In the genomic region with DNA sequence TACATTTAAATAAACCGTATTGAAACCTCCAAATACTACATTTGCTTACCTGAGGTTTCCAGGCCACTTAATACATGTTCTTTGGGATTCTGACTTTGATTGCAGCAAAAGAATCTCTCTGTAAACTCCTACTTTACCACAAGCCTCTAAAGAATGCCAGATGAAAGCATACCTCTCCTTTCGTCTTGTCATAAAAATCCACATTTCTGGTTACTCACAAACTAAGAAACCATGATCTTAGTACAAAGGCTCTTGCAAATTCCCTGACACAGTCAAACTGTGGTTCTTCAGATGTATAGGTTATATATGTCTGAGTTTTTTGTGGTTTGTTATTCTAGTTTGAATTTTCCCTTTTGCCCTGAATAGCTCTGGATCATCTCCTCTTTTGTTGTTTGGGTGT, we compare ENCODE assay signal across 14 cellular contexts.
DNase-seq lines count a peak whose midpoint lies in the region; ATAC-seq, FAIRE-seq and TF ChIP-seq lines count a peak whose summit lies in the region.
"Had no signal": no experiment of that assay in that cellular context is flagged by ENCODE, and none has a peak within 500 bp of the region (broad histone marks: within the 10 kb centered on the region; RNA-seq: fewer than 3 reads in every experiment).

No MANE protein-coding gene starts in this region.

- POLR2A ChIA-PET in BJ (lab: Charles Lee): no interaction called here

- no TSS peak for BruUV-seq in mammary epithelial cell (replicated peaks; lab: Mats Ljungman, UMichigan)

- H2AFZ ChIP-seq in mammary epithelial cell (ENCODE audit: low read depth, low read length) (no peak overlapping the region), mesenchymal stem cell (ENCODE audit: low read depth, low read length) (no peak overlapping the region)

- ATAC-seq in GM18520 (IDR thresholded peaks at IDR 0.05; ENCODE audit: unreplicated experiment): no peak

- H4K91ac ChIP-seq in mesenchymal stem cell (ENCODE audit: low read length): no peak overlapping the region

- CTCF ChIA-PET in BJ (lab: Yijun Ruan, JAX): interaction anchor here (1.0 kb wide), 1 partner anchor 60 kb away, joined by 4 read pairs; no protein-coding TSS in a partner anchor
- CTCF ChIA-PET in mammary epithelial cell (lab: Charles Lee; ENCODE audit: low non-redundant PET): interaction anchor here (0.9 kb wide), 1 partner anchor 51 kb away, joined by 6 read pairs; no protein-coding TSS in a partner anchor

- no peak overlapping the region for H2BK12ac ChIP-seq in mesenchymal stem cell (ENCODE audit: low read length in 2 of 2)

- H3K4me2 ChIP-seq in mammary epithelial cell (ENCODE audit: insufficient read depth, low read depth, low read length) (peak overlapping the region; percentile 64), mesenchymal stem cell (ENCODE audit: low read length, poor library complexity, severe bottlenecking) (no peak overlapping the region)

- no peaks in the 10 kb centered on the region for H3K79me2 ChIP-seq in mammary epithelial cell (ENCODE audit: insufficient read depth, low read length)

- TF ChIP-seq CTCF in BJ (IDR thresholded peaks at IDR 0.05; ENCODE audit: insufficient read depth, low read depth, low read length) (no peak), mammary epithelial cell (conservative IDR thresholded peaks at IDR 0.05 in 1 of 2, IDR thresholded peaks at IDR 0.05 in 1 of 2; ENCODE audit: extremely low read depth in 1 of 2, insufficient read depth in 1 of 2, low read depth in 1 of 2, low read length in 2 of 2) (no peak), adrenal gland (IDR thresholded peaks at IDR 0.05) (no peak)

- 0% methylated on average over 2 of the region's 2 CpGs for WGBS in mammary epithelial cell (ENCODE audit: low coverage, missing lambda C conversion rate)
- WGBS in mesenchymal stem cell: 39% methylated on average over 2 of the region's 2 CpGs
- 62 to 79% (median 71%) methylated on average over 2 of the region's 2 CpGs for WGBS in adrenal gland, 4 donors

- no peak overlapping the region for H4K8ac ChIP-seq in mesenchymal stem cell (ENCODE audit: low read length)

- H3K9ac ChIP-seq in mammary epithelial cell (ENCODE audit: insufficient read depth, low read length) (no peak overlapping the region), mesenchymal stem cell (ENCODE audit: low read length) (no peak overlapping the region)

- no peak overlapping the region for H2BK5ac ChIP-seq in mesenchymal stem cell (ENCODE audit: low read depth, low read length, poor library complexity, severe bottlenecking)

- FAIRE-seq in HTR-8/SVneo (lab: Jason Lieb, UNC): no peak

- no peak overlapping the region for H3K14ac ChIP-seq in mesenchymal stem cell (ENCODE audit: low read length in 2 of 2)

- H2BK120ac ChIP-seq in mesenchymal stem cell (ENCODE audit: low read depth, low read length): no peak overlapping the region

- no peak overlapping the region for H3K18ac ChIP-seq in mesenchymal stem cell (ENCODE audit: low read depth in 1 of 2, low read length in 2 of 2)

- no peak overlapping the region for H3K23ac ChIP-seq in mesenchymal stem cell (ENCODE audit: low read length in 2 of 2)

- DNase-seq in BJ (ENCODE audit: low read depth) (peak; percentile 59), HTR-8/SVneo (ENCODE audit: insufficient read length, low spot score) (peak; percentile 22), mammary epithelial cell (peak; percentile 83), mesenchymal stem cell (peak; percentile 52), activated gamma-delta T cell treated with Interleukin-2 at 50 U/mL for 16 hours (no peak), cerebellar nuclear complex (lab: John Stamatoyannopoulos, UW) (no peak), adrenal gland (no peak)
- DNase-seq: activated B cell treated with CpG ODN at 0.5 μM for 24 hours; activated T-cell treated with anti-CD3 and anti-CD28 coated beads, Interleukin-2, amount 50 U/mL, for 4 hours; CD4-positive, alpha-beta memory T cell; central memory CD4-positive, alpha-beta T cell; islet precursor cell; NCI-H1436 treated with DMSO at 0.1 percent for 48 hours had no signal

- intact Hi-C loops in mammary epithelial cell (cut with micrococcal nuclease) (no loop called here), adrenal gland (cut with DNase I) (no loop called here)

- H3K36me3 ChIP-seq in BJ (ENCODE audit: control insufficient read depth, insufficient read depth, low read length) (no peaks in the 10 kb centered on the region), mammary epithelial cell (ENCODE audit: insufficient read depth, low read length) (no peaks in the 10 kb centered on the region), mesenchymal stem cell (ENCODE audit: control insufficient read depth in 1 of 2, insufficient read depth in 2 of 2, low read depth in 1 of 2, low read length in 2 of 2) (no peaks in the 10 kb centered on the region), adrenal gland (replicated peaks in 1 of 2) (no peaks in the 10 kb centered on the region)

- H3K27ac ChIP-seq in mammary epithelial cell (ENCODE audit: insufficient read depth, low read depth, low read length): no peak overlapping the region
- peak overlapping the region; percentile 97 for H3K27ac ChIP-seq in mesenchymal stem cell (ENCODE audit: low read length, poor library complexity, severe bottlenecking)
- H3K27ac ChIP-seq in adrenal gland: no peak overlapping the region

- dilution Hi-C loops in mammary epithelial cell (cut with HindIII; ENCODE audit: low sequenced_read_pairs): no loop called here

- H3K4ac ChIP-seq in mesenchymal stem cell (ENCODE audit: low read depth in 1 of 2, low read length in 2 of 2): no peak overlapping the region

- no peak overlapping the region for H2BK15ac ChIP-seq in mesenchymal stem cell (ENCODE audit: low read depth, poor library complexity, severe bottlenecking)

- no peaks in the 10 kb centered on the region for H3K9me3 ChIP-seq in mammary epithelial cell (replicated peaks; ENCODE audit: insufficient read depth, low read length)
- H3K9me3 ChIP-seq in mesenchymal stem cell (ENCODE audit: control insufficient read depth, low read length): no peaks in the 10 kb centered on the region
- no peaks in the 10 kb centered on the region for H3K9me3 ChIP-seq in adrenal gland (replicated peaks in 1 of 3)

- H3K27me3 ChIP-seq in BJ (ENCODE audit: control insufficient read depth, insufficient read depth, low read length): no peaks in the 10 kb centered on the region
- H3K27me3 ChIP-seq in mammary epithelial cell (ENCODE audit: insufficient read depth, low read length): no peaks in the 10 kb centered on the region
- H3K27me3 ChIP-seq in mesenchymal stem cell (ENCODE audit: control insufficient read depth in 1 of 2, insufficient read depth in 1 of 2, low read length in 2 of 2): no peaks in the 10 kb centered on the region
- H3K27me3 ChIP-seq in adrenal gland: no peaks in the 10 kb centered on the region

- no peaks in the 10 kb centered on the region for H4K20me1 ChIP-seq in mammary epithelial cell (ENCODE audit: insufficient read depth, low read length)

- H2AK5ac ChIP-seq in mesenchymal stem cell (ENCODE audit: low read length, severe bottlenecking): no peak overlapping the region

- no peaks in the 10 kb centered on the region for H3K79me1 ChIP-seq in mesenchymal stem cell (replicated peaks; ENCODE audit: low read length, poor library complexity, severe bottlenecking)

- H3K4me3 ChIP-seq in BJ (ENCODE audit: low read depth, low read length): no peak overlapping the region
- no peak overlapping the region for H3K4me3 ChIP-seq in mammary epithelial cell (replicated peaks in 1 of 3; ENCODE audit: insufficient read depth in 1 of 3, low read depth in 2 of 3, low read length in 3 of 3)
- H3K4me3 ChIP-seq in mesenchymal stem cell (ENCODE audit: insufficient read depth in 1 of 2, low read depth in 1 of 2, low read length in 2 of 2): no peak overlapping the region
- no peak overlapping the region for H3K4me3 ChIP-seq in adrenal gland

- in situ Hi-C loops in mammary epithelial cell (cut with MboI; ENCODE audit: low sequenced_read_pairs in 2 of 2): no loop called here

- TF ChIP-seq POLR2A in adrenal gland (IDR thresholded peaks at IDR 0.05): no peak

- H3K4me1 ChIP-seq in mammary epithelial cell (ENCODE audit: insufficient read depth, low read length) (peaks cover 21% of the 10 kb centered on the region), mesenchymal stem cell (ENCODE audit: control insufficient read depth, insufficient read depth, low read depth, low read length) (peaks cover 4% of the 10 kb centered on the region), adrenal gland (replicated peaks in 1 of 2) (no peaks in the 10 kb centered on the region)

Comparison
In these comparisons a context has a peak if more than half of its experiments do, and no peak if none do; other contexts are left out.
1. DNase-seq: peak in BJ (single experiment), HTR-8/SVneo (single experiment), mammary epithelial cell (single experiment) and mesenchymal stem cell (single experiment); none in activated gamma-delta T cell treated with Interleukin-2 at 50 U/mL for 16 hours (single experiment), cerebellar nuclear complex (0 of 2) and adrenal gland (0 of 7).